ENCODE assay signal across 18 cellular contexts in genomic region chr17:74645010-74645409, GRCh38. TPM values are rescaled to one million over a fixed set of nuclear protein-coding genes. Genes with fewer than 3 reads are reported as not detected.
A peak's percentile ranks its signal among the peaks of the same experiment; 100 is the strongest.
DNase-seq lines count a peak whose midpoint lies in the region; ATAC-seq and TF ChIP-seq lines count a peak whose summit lies in the region.
"Had no signal": no experiment of that assay in that cellular context is flagged by ENCODE, and none has a peak within 500 bp of the region (broad histone marks: within the 10 kb centered on the region; RNA-seq: fewer than 3 reads in every experiment).

No MANE protein-coding gene starts in this region.

- peaks cover 54% of the 10 kb centered on the region for H3K4me1 Mint-ChIP-seq in endodermal cell

- H3K9ac ChIP-seq in BLaER1 treated with 17β-estradiol and CSF1 and Interleukin-3, amounts not matched to agents 10 nM and 100 nM: peak overlapping the region in 3 of 11 experiments; percentile 1 to 37 (median 18); a peak in 4 of 22 replicates
- H3K9ac ChIP-seq in endodermal cell (ENCODE audit: extremely low read depth, low read length, poor library complexity, severe bottlenecking): no peak overlapping the region
- H3K9ac ChIP-seq: GM23248 had no signal

- H3K27me3 ChIP-seq in BLaER1 treated with 17β-estradiol and CSF1 and Interleukin-3, amounts not matched to agents 10 nM and 100 nM: peaks cover 0 to 7% (median 0%) of the 10 kb centered on the region in 11 experiments; a peak in 5 of 22 replicates
- H3K27me3 ChIP-seq in endodermal cell (ENCODE audit: control insufficient read depth, insufficient read depth, low read length, poor library complexity, severe bottlenecking): no peaks in the 10 kb centered on the region

- peak overlapping the region; percentile 6 for H3K27ac Mint-ChIP-seq in endodermal cell
- H3K27ac Mint-ChIP-seq: CD8-positive, alpha-beta memory T cell had no signal

- H3K9me3 ChIP-seq in BLaER1 treated with 17β-estradiol and CSF1 and Interleukin-3, amounts not matched to agents 10 nM and 100 nM (replicated peaks in 1 of 11): no peaks in the 10 kb centered on the region
- peaks cover 5% of the 10 kb centered on the region for H3K9me3 ChIP-seq in endodermal cell (ENCODE audit: control insufficient read depth, low read length)
- H3K9me3 ChIP-seq: Caco-2 had no signal

- no peaks in the 10 kb centered on the region for H3K36me3 Mint-ChIP-seq in endodermal cell (ENCODE audit: low read depth)

- peaks cover 38 to 93% (median 72%) of the 10 kb centered on the region in 10 experiments for H3K4me1 ChIP-seq in BLaER1 treated with 17β-estradiol and CSF1 and Interleukin-3, amounts not matched to agents 10 nM and 100 nM
- H3K4me1 ChIP-seq in endodermal cell (ENCODE audit: control insufficient read depth, insufficient read depth, low read length): peaks cover 5% of the 10 kb centered on the region
- H3K4me1 ChIP-seq: Caco-2 had no signal

- no peaks in the 10 kb centered on the region; a peak in 1 of 22 replicates for H4K20me1 ChIP-seq in BLaER1 treated with 17β-estradiol and CSF1 and Interleukin-3, amounts not matched to agents 10 nM and 100 nM

- no peak for TF ChIP-seq CTCF in endodermal cell (conservative IDR thresholded peaks at IDR 0.05)

- no peak for ATAC-seq in GM18868 (IDR thresholded peaks at IDR 0.05; ENCODE audit: unreplicated experiment)
- ATAC-seq: HCT116 had no signal

- H3K27ac ChIP-seq in BLaER1 treated with 17β-estradiol and CSF1 and Interleukin-3, amounts not matched to agents 10 nM and 100 nM: peak overlapping the region in 4 of 11 experiments; percentile 60 to 99 (median 96); a peak in 8 of 22 replicates
- H3K27ac ChIP-seq in endodermal cell (ENCODE audit: low read depth, low read length): no peak overlapping the region
- H3K27ac ChIP-seq: C4-2B, GM23248, HL-60 had no signal

- no peak overlapping the region for H3K4me3 Mint-ChIP-seq in endodermal cell
- H3K4me3 Mint-ChIP-seq: CD8-positive, alpha-beta memory T cell had no signal

- no peaks in the 10 kb centered on the region for H3K27me3 Mint-ChIP-seq in endodermal cell (ENCODE audit: insufficient read depth)

- WGBS in endodermal cell (ENCODE audit: insufficient coverage in 1 of 2, insufficient read length in 1 of 2), 2 experiments: 79 to 80% methylated on average over 2 of the region's 2 CpGs

- DNase-seq in MV-4-11 (lab: John Stamatoyannopoulos, UW) (peak; percentile 78), endodermal cell (no peak), renal cortical epithelial cell (ENCODE audit: low read depth) (peak; percentile 3), activated gamma-delta T cell (lab: John Stamatoyannopoulos, UW) (no peak), cerebellum (ENCODE audit: low spot score) (no peak), T-helper 2 cell (no peak)
- DNase-seq: 8988T; AML-193; Caco-2; CD8-positive, alpha-beta memory T cell; DND-41; GDM1; GM23248 had no signal

- H3K4me2 ChIP-seq in BLaER1 treated with 17β-estradiol and CSF1 and Interleukin-3, amounts not matched to agents 10 nM and 100 nM: peak overlapping the region; percentile 25 to 96 (median 69); a peak in 20 of 22 replicates

- no peaks in the 10 kb centered on the region for H3K9me3 Mint-ChIP-seq in endodermal cell
- H3K9me3 Mint-ChIP-seq: CD8-positive, alpha-beta memory T cell had no signal

- H3K36me3 ChIP-seq in BLaER1 treated with 17β-estradiol and CSF1 and Interleukin-3, amounts not matched to agents 10 nM and 100 nM: no peaks in the 10 kb centered on the region
- H3K36me3 ChIP-seq in endodermal cell (ENCODE audit: control insufficient read depth, insufficient read depth, low read length): no peaks in the 10 kb centered on the region

- no peak overlapping the region for H3K4me3 ChIP-seq in BLaER1 treated with 17β-estradiol and CSF1 and Interleukin-3, amounts not matched to agents 10 nM and 100 nM
- peak overlapping the region; percentile 16 for H3K4me3 ChIP-seq in endodermal cell (ENCODE audit: low read length)
- H3K4me3 ChIP-seq: GM23248 had no signal

RNA-seq across cellular contexts. Expression of gene CD300E, which starts 21.5 kb away (rescaled TPM):
- total RNA-seq in endodermal cell (1 to 10 TPM in 1 of 2 donors, under 1 TPM in 1; 0.75 to 1.5 TPM), renal cortical epithelial cell (not detected in 2 replicates), cerebellum (not detected)
- 0.53 TPM for polyA plus RNA-seq in endodermal cell (2013, experiment 1 of 2)
- 0.70 TPM for polyA plus RNA-seq in endodermal cell (2013, experiment 2 of 2)
- total RNA-seq: Caco-2; CD8-positive, alpha-beta memory T cell; GM23248 had no signal
- polyA plus RNA-seq: CD8-positive, alpha-beta memory T cell; GM23248 had no signal

RNA-seq across cellular contexts. Expression of gene CD300LD, which starts 52.9 kb away (rescaled TPM):
- not detected for total RNA-seq in endodermal cell
- not detected for polyA plus RNA-seq in endodermal cell (2013, experiment 1 of 2)
- not detected for polyA plus RNA-seq in endodermal cell (2013, experiment 2 of 2)
- not detected in 2 replicates for total RNA-seq in renal cortical epithelial cell
- not detected for total RNA-seq in cerebellum
- total RNA-seq: Caco-2; CD8-positive, alpha-beta memory T cell; GM23248 had no signal
- polyA plus RNA-seq: CD8-positive, alpha-beta memory T cell; GM23248 had no signal

Comparison
In these comparisons a context has a peak if more than half of its experiments do, and no peak if none do; other contexts are left out.
1. DNase-seq: peak in MV-4-11 (single experiment) and renal cortical epithelial cell (single experiment); none in endodermal cell (single experiment), activated gamma-delta T cell (single experiment), cerebellum (single experiment) and T-helper 2 cell (0 of 5).